In genomic region chr16:7303677-7304200, GRCh38 we compare ENCODE assay signal across 18 cellular contexts. TPM values are rescaled to one million over a fixed set of nuclear protein-coding genes. Genes with fewer than 3 reads are reported as not detected.
DNase-seq lines count a peak whose midpoint lies in the region; ATAC-seq and TF ChIP-seq lines count a peak whose summit lies in the region.
"Had no signal": no experiment of that assay in that cellular context is flagged by ENCODE, and none has a peak within 500 bp of the region (broad histone marks: within the 10 kb centered on the region; RNA-seq: fewer than 3 reads in every experiment).

No MANE protein-coding gene starts in this region.

- TF ChIP-seq CTCF in neural crest cell (conservative IDR thresholded peaks at IDR 0.05): no peak
- no peak for TF ChIP-seq CTCF in left lung (IDR thresholded peaks at IDR 0.05)

- no peaks in the 10 kb centered on the region for H3K36me3 Mint-ChIP-seq in neural crest cell (ENCODE audit: low read depth)
- no peaks in the 10 kb centered on the region for H3K36me3 Mint-ChIP-seq in activated CD4-positive, alpha-beta T cell treated with anti-CD3 and anti-CD28 coated beads for 36 hours (ENCODE audit: low read depth)
- H3K36me3 Mint-ChIP-seq: CD8-positive, alpha-beta T cell had no signal

- H3K4me3 Mint-ChIP-seq in neural crest cell: peak overlapping the region; percentile 64
- H3K4me3 Mint-ChIP-seq in activated CD4-positive, alpha-beta T cell treated with anti-CD3 and anti-CD28 coated beads for 36 hours: no peak overlapping the region
- H3K4me3 Mint-ChIP-seq: CD8-positive, alpha-beta T cell; stimulated activated naive CD8-positive, alpha-beta T cell treated with anti-CD3 and anti-CD28 coated beads, Interleukin-15, Interleukin-2, amounts not matched to agents 100 ng/mL and 50 ng/mL, for 24 hours had no signal

- POLR2A ChIA-PET in activated CD4-positive, alpha-beta T cell treated with anti-CD3 and anti-CD28 coated beads for 36 hours (lab: Charles Lee): interaction anchor here (0.6 kb wide), 1 partner anchor 10 kb away, joined by 4 read pairs; no protein-coding TSS in a partner anchor

- ATAC-seq in left ventricle myocardium superior (peak; percentile 61), HG02798 (IDR thresholded peaks at IDR 0.05; ENCODE audit: poor library complexity, unreplicated experiment) (no peak), left lung (no peak)
- no peak for ATAC-seq in activated CD4-positive, alpha-beta T cell treated with anti-CD3 and anti-CD28 coated beads for 36 hours
- ATAC-seq: CD8-positive, alpha-beta T cell had no signal

- no peak overlapping the region for H3K27ac Mint-ChIP-seq in neural crest cell (ENCODE audit: unreplicated experiment)
- no peak overlapping the region for H3K27ac Mint-ChIP-seq in activated CD4-positive, alpha-beta T cell treated with anti-CD3 and anti-CD28 coated beads for 36 hours
- H3K27ac Mint-ChIP-seq: CD8-positive, alpha-beta T cell; stimulated activated naive CD8-positive, alpha-beta T cell treated with anti-CD3 and anti-CD28 coated beads, Interleukin-15, Interleukin-2, amounts not matched to agents 100 ng/mL and 50 ng/mL, for 24 hours had no signal

- H3K27me3 Mint-ChIP-seq in neural crest cell (ENCODE audit: low read depth): peaks cover 91% of the 10 kb centered on the region
- peaks cover 24% of the 10 kb centered on the region for H3K27me3 Mint-ChIP-seq in activated CD4-positive, alpha-beta T cell treated with anti-CD3 and anti-CD28 coated beads for 36 hours

- H3K4me1 Mint-ChIP-seq in neural crest cell: peaks cover 17% of the 10 kb centered on the region
- no peaks in the 10 kb centered on the region for H3K4me1 Mint-ChIP-seq in activated CD4-positive, alpha-beta T cell treated with anti-CD3 and anti-CD28 coated beads for 36 hours

- no peak overlapping the region for H3K27ac ChIP-seq in left lung
- H3K27ac ChIP-seq: colonic mucosa, parathyroid adenoma had no signal

- H3K9me3 Mint-ChIP-seq in neural crest cell: no peaks in the 10 kb centered on the region
- H3K9me3 Mint-ChIP-seq in activated CD4-positive, alpha-beta T cell treated with anti-CD3 and anti-CD28 coated beads for 36 hours (ENCODE audit: low read depth): peaks cover 9% of the 10 kb centered on the region

- no peak overlapping the region for H3K4me3 ChIP-seq in left lung
- H3K4me3 ChIP-seq: colonic mucosa had no signal

- CTCF ChIA-PET in activated CD4-positive, alpha-beta T cell treated with anti-CD3 and anti-CD28 coated beads for 36 hours (lab: Charles Lee): no interaction called here

- intact Hi-C loops in left ventricle myocardium superior (cut with micrococcal nuclease): no loop called here
- intact Hi-C loops in left lung (cut with DNase I): no loop called here
- intact Hi-C loops in activated CD4-positive, alpha-beta T cell treated with anti-CD3 and anti-CD28 coated beads for 36 hours (cut with DNase I, micrococcal nuclease): no loop called here

- H3K27me3 ChIP-seq in left lung: peaks cover 7 to 69% of the 10 kb centered on the region in 2 donors

- no peaks in the 10 kb centered on the region for H3K4me1 ChIP-seq in left lung
- H3K4me1 ChIP-seq: colonic mucosa, parathyroid adenoma had no signal

- DNase-seq in D341Med (ENCODE audit: low spot score) (peak; percentile 55), NCI-H82 treated with DMSO at 0.1 percent for 48 hours (lab: John Stamatoyannopoulos, UW; ENCODE audit: unreplicated experiment) (peak; percentile 28), left ventricle myocardium superior (peak; percentile 30), neural crest cell (ENCODE audit: low read depth, low spot score) (no peak), left lung (no peak), pons (ENCODE audit: low spot score) (no peak)
- no peak for DNase-seq in activated CD4-positive, alpha-beta T cell treated with anti-CD3 and anti-CD28 coated beads for 36 hours
- DNase-seq: activated CD4-positive, alpha-beta T cell treated with anti-CD3 and anti-CD28 coated beads for 4 hours; activated CD8-positive, alpha-beta memory T cell treated with anti-CD3 and anti-CD28 coated beads, Interleukin-2, amount 50 U/mL, for 4 hours; CD8-positive, alpha-beta T cell; colonic mucosa; NCI-H2171 treated with DMSO at 0.1 percent for 48 hours; SIG-M5; stimulated activated CD4-positive, alpha-beta T cell treated with anti-CD3 and anti-CD28 coated beads, Interleukin-15, amount 100 ng/mL, for 24 hours had no signal

- H3K36me3 ChIP-seq in left lung: no peaks in the 10 kb centered on the region
- H3K36me3 ChIP-seq: colonic mucosa had no signal

- no peaks in the 10 kb centered on the region for H3K9me3 ChIP-seq in left lung
- H3K9me3 ChIP-seq: colonic mucosa had no signal

RNA-seq across cellular contexts. Expression of gene RBFOX1, which starts 28.9 kb away (rescaled TPM):
- total RNA-seq in left ventricle myocardium superior (79.4 TPM), neural crest cell (0.71 and 1.4 TPM in 2 replicates), left lung (not detected)
- total RNA-seq in activated CD4-positive, alpha-beta T cell treated with anti-CD3 and anti-CD28 coated beads for 36 hours: not detected
- total RNA-seq: CD8-positive, alpha-beta T cell; kidney epithelial cell had no signal

Comparison
In these comparisons a context has a peak if more than half of its experiments do, and no peak if none do; other contexts are left out.
1. DNase-seq: peak in D341Med (single experiment), NCI-H82 treated with DMSO at 0.1 percent for 48 hours (single experiment) and left ventricle myocardium superior (single experiment); none in neural crest cell (single experiment), left lung (0 of 2), pons (single experiment) and activated CD4-positive, alpha-beta T cell treated with anti-CD3 and anti-CD28 coated beads for 36 hours (single experiment).
2. RNA of gene RBFOX1, which starts 28.9 kb away (total RNA-seq): 79.4 TPM in left ventricle myocardium superior (single experiment); 0.71 to 1.4 TPM in neural crest cell, not detected in left lung and not detected in activated CD4-positive, alpha-beta T cell treated with anti-CD3 and anti-CD28 coated beads for 36 hours; every median in the first group is over 10 times any median in the second.